Comparison of ENCODE assay signal across 18 cellular contexts in the genomic region with DNA sequence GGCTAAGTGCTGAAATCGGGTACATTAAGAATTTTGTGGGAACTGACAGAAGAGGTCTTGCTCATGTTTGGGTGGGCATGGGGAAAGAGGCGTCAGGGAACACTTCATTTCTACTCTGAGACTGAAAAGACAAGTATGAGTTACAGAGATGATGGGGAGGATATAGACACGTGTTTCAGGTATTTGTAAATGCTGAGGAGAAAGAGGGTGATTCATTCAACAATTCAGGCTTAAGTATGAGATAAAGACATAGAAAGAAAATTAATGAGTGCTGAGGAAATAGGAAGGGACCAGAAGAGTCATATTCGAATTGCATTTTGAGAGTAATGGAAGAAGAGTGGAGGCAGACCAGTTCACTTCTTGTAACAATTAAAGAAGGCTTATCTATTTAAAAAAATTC.
DNase-seq lines count a peak whose midpoint lies in the region; ATAC-seq and TF ChIP-seq lines count a peak whose summit lies in the region.
"Had no signal": no experiment of that assay in that cellular context is flagged by ENCODE, and none has a peak within 500 bp of the region (broad histone marks: within the 10 kb centered on the region; RNA-seq: fewer than 3 reads in every experiment).

No MANE protein-coding gene starts in this region.

- peaks cover 12% of the 10 kb centered on the region for H3K4me1 Mint-ChIP-seq in activated T-helper 17 cell treated with anti-CD3 and anti-CD28 coated beads, Interleukin-2, amount 50 U/mL, for 72 hours
- H3K4me1 Mint-ChIP-seq in stimulated activated effector memory CD8-positive, alpha-beta T cell treated with anti-CD3 and anti-CD28 coated beads, Interleukin-12 subunit alpha, Interleukin-12 subunit beta, amount 100 ng/mL, for 72 hours: peaks cover 14% of the 10 kb centered on the region

- no peaks in the 10 kb centered on the region for H3K27me3 ChIP-seq in mammary epithelial cell (ENCODE audit: insufficient read depth, low read length)
- no peaks in the 10 kb centered on the region for H3K27me3 ChIP-seq in breast epithelium
- H3K27me3 ChIP-seq in tibial nerve: no peaks in the 10 kb centered on the region

- H3K4me3 ChIP-seq in mammary epithelial cell (replicated peaks in 1 of 3; ENCODE audit: insufficient read depth in 1 of 3, low read depth in 2 of 3, low read length in 3 of 3) (no peak overlapping the region), breast epithelium (no peak overlapping the region), fibroblast of the aortic adventitia (ENCODE audit: low read depth, low read length) (no peak overlapping the region), tibial nerve (no peak overlapping the region)
- H3K4me3 ChIP-seq: GM12878 had no signal

- no peaks in the 10 kb centered on the region for H3K4me1 ChIP-seq in mammary epithelial cell (ENCODE audit: insufficient read depth, low read length)
- no peaks in the 10 kb centered on the region for H3K4me1 ChIP-seq in breast epithelium
- no peaks in the 10 kb centered on the region for H3K4me1 ChIP-seq in tibial nerve

- H3K27ac ChIP-seq in mammary epithelial cell (ENCODE audit: insufficient read depth, low read depth, low read length) (no peak overlapping the region), breast epithelium (no peak overlapping the region), tibial nerve (no peak overlapping the region)

- H3K9me3 Mint-ChIP-seq in activated T-helper 17 cell treated with anti-CD3 and anti-CD28 coated beads, Interleukin-2, amount 50 U/mL, for 72 hours: no peaks in the 10 kb centered on the region
- H3K9me3 Mint-ChIP-seq in stimulated activated effector memory CD8-positive, alpha-beta T cell treated with anti-CD3 and anti-CD28 coated beads, Interleukin-12 subunit alpha, Interleukin-12 subunit beta, amount 100 ng/mL, for 72 hours: no peaks in the 10 kb centered on the region

- H3K9ac ChIP-seq in mammary epithelial cell (ENCODE audit: insufficient read depth, low read length): no peak overlapping the region

- TF ChIP-seq POLR2A in breast epithelium (IDR thresholded peaks at IDR 0.05) (no peak), tibial nerve (IDR thresholded peaks at IDR 0.05) (no peak)

- intact Hi-C loops in mammary epithelial cell (cut with micrococcal nuclease) (no loop called here), breast epithelium (cut with DNase I; ENCODE audit: low total_unique reads) (no loop called here)

- H2AFZ ChIP-seq in mammary epithelial cell (ENCODE audit: low read depth, low read length): no peak overlapping the region

- H3K4me3 Mint-ChIP-seq in activated T-helper 17 cell treated with anti-CD3 and anti-CD28 coated beads, Interleukin-2, amount 50 U/mL, for 72 hours: no peak overlapping the region
- H3K4me3 Mint-ChIP-seq in stimulated activated effector memory CD8-positive, alpha-beta T cell treated with anti-CD3 and anti-CD28 coated beads, Interleukin-12 subunit alpha, Interleukin-12 subunit beta, amount 100 ng/mL, for 72 hours: no peak overlapping the region

- no TSS peak for BruUV-seq in mammary epithelial cell (replicated peaks; lab: Mats Ljungman, UMichigan)

- dilution Hi-C loops in mammary epithelial cell (cut with HindIII; ENCODE audit: low sequenced_read_pairs): no loop called here

- H4K20me1 ChIP-seq in mammary epithelial cell (ENCODE audit: insufficient read depth, low read length): no peaks in the 10 kb centered on the region

- WGBS in mammary epithelial cell (ENCODE audit: low coverage, missing lambda C conversion rate): 89% methylated on average over 4 of the region's 4 CpGs
- 73 to 94% methylated on average over 4 of the region's 4 CpGs for WGBS in tibial nerve, 2 donors

- H3K27ac Mint-ChIP-seq in activated T-helper 17 cell treated with anti-CD3 and anti-CD28 coated beads, Interleukin-2, amount 50 U/mL, for 72 hours: peak overlapping the region; percentile 11
- no peak overlapping the region for H3K27ac Mint-ChIP-seq in stimulated activated effector memory CD8-positive, alpha-beta T cell treated with anti-CD3 and anti-CD28 coated beads, Interleukin-12 subunit alpha, Interleukin-12 subunit beta, amount 100 ng/mL, for 72 hours

- no peaks in the 10 kb centered on the region for H3K79me2 ChIP-seq in mammary epithelial cell (ENCODE audit: insufficient read depth, low read length)

- in situ Hi-C loops in mammary epithelial cell (cut with MboI; ENCODE audit: low sequenced_read_pairs in 2 of 2): no loop called here

- no peaks in the 10 kb centered on the region for H3K9me3 ChIP-seq in mammary epithelial cell (replicated peaks; ENCODE audit: insufficient read depth, low read length)
- H3K9me3 ChIP-seq in breast epithelium: no peaks in the 10 kb centered on the region
- H3K9me3 ChIP-seq in tibial nerve: no peaks in the 10 kb centered on the region

- no peaks in the 10 kb centered on the region for H3K27me3 Mint-ChIP-seq in activated T-helper 17 cell treated with anti-CD3 and anti-CD28 coated beads, Interleukin-2, amount 50 U/mL, for 72 hours

- CTCF ChIA-PET in mammary epithelial cell (lab: Charles Lee; ENCODE audit: low non-redundant PET): no interaction called here

- no peaks in the 10 kb centered on the region for H3K36me3 ChIP-seq in mammary epithelial cell (ENCODE audit: insufficient read depth, low read length)
- H3K36me3 ChIP-seq in breast epithelium: no peaks in the 10 kb centered on the region
- no peaks in the 10 kb centered on the region for H3K36me3 ChIP-seq in tibial nerve

- TF ChIP-seq CTCF in mammary epithelial cell (conservative IDR thresholded peaks at IDR 0.05 in 1 of 2, IDR thresholded peaks at IDR 0.05 in 1 of 2; ENCODE audit: extremely low read depth in 1 of 2, insufficient read depth in 1 of 2, low read depth in 1 of 2, low read length in 2 of 2) (no peak), breast epithelium (IDR thresholded peaks at IDR 0.05) (no peak), fibroblast of the aortic adventitia (IDR thresholded peaks at IDR 0.05; ENCODE audit: insufficient read depth, low read length) (no peak), tibial nerve (IDR thresholded peaks at IDR 0.05) (no peak)

- H3K36me3 Mint-ChIP-seq in activated T-helper 17 cell treated with anti-CD3 and anti-CD28 coated beads, Interleukin-2, amount 50 U/mL, for 72 hours (ENCODE audit: low read depth): peaks cover 23% of the 10 kb centered on the region
- peaks cover 8% of the 10 kb centered on the region for H3K36me3 Mint-ChIP-seq in stimulated activated effector memory CD8-positive, alpha-beta T cell treated with anti-CD3 and anti-CD28 coated beads, Interleukin-12 subunit alpha, Interleukin-12 subunit beta, amount 100 ng/mL, for 72 hours

- DNase-seq in mammary epithelial cell (peak; percentile 20), breast epithelium (ENCODE audit: low spot score in 2 of 2) (no peak), fibroblast of the aortic adventitia (ENCODE audit: low read depth) (peak; percentile 5), H4 (ENCODE audit: low spot score) (no peak), nucleus accumbens (lab: John Stamatoyannopoulos, UW) (no peak), tibial nerve (ENCODE audit: low spot score in 2 of 2) (no peak)
- no peak for DNase-seq in stimulated activated effector memory CD8-positive, alpha-beta T cell treated with anti-CD3 and anti-CD28 coated beads, Interleukin-12 subunit alpha, Interleukin-12 subunit beta, amount 100 ng/mL, for 72 hours (ENCODE audit: low spot score in 2 of 2)
- DNase-seq: C1 segment of cervical spinal cord, DMS153, Kasumi-1, NCI-H187 treated with DMSO at 0.1 percent for 48 hours, NCI-H2171, NCI-H510A, NCI-H82, SHP77 treated with DMSO at 0.1 percent for 48 hours had no signal

- TF ChIP-seq EP300 in tibial nerve (IDR thresholded peaks at IDR 0.05): no peak

- peak; percentile 52 for ATAC-seq in activated T-helper 17 cell treated with anti-CD3 and anti-CD28 coated beads, Interleukin-2, amount 50 U/mL, for 72 hours (replicated peaks)
- peak; percentile 80 for ATAC-seq in stimulated activated effector memory CD8-positive, alpha-beta T cell treated with anti-CD3 and anti-CD28 coated beads, Interleukin-12 subunit alpha, Interleukin-12 subunit beta, amount 100 ng/mL, for 72 hours
- ATAC-seq: GM12878, Panc1 had no signal

- no peak overlapping the region for H3K4me2 ChIP-seq in mammary epithelial cell (ENCODE audit: insufficient read depth, low read depth, low read length)

Comparison
In these comparisons a context has a peak if more than half of its experiments do, and no peak if none do; other contexts are left out.
1. DNase-seq: peak in mammary epithelial cell (single experiment) and fibroblast of the aortic adventitia (single experiment); none in breast epithelium (0 of 2), stimulated activated effector memory CD8-positive, alpha-beta T cell treated with anti-CD3 and anti-CD28 coated beads, Interleukin-12 subunit alpha, Interleukin-12 subunit beta, amount 100 ng/mL, for 72 hours (0 of 2), H4 (single experiment), nucleus accumbens (0 of 56) and tibial nerve (0 of 2).